Comparison of ENCODE assay signal across 2 cellular contexts in genomic region chr6:21556968-21557721, GRCh38.
TF ChIP-seq lines count a peak whose summit lies in the region.

No MANE protein-coding gene starts in this region.

TF ChIP-seq in liver, 16 proteins besides CTCF, POLR2A, EP300 and RAD21 (continued from another document):
- TF ChIP-seq RXRA (IDR thresholded peaks at IDR 0.05) = peak in 1 of 2 donors; percentile 48
- TF ChIP-seq TAF1 (conservative IDR thresholded peaks at IDR 0.05) = no peak
- TF ChIP-seq FOXA1 (IDR thresholded peaks at IDR 0.05) = no peak
- TF ChIP-seq REST (IDR thresholded peaks at IDR 0.05) = no peak
- no peak for TF ChIP-seq ZBTB33 (IDR thresholded peaks at IDR 0.05)
- TF ChIP-seq JUND (IDR thresholded peaks at IDR 0.05) = peak in 1 of 2 donors; percentile 59
- no peak for TF ChIP-seq MAX (IDR thresholded peaks at IDR 0.05)
- TF ChIP-seq HNF4G (IDR thresholded peaks at IDR 0.05) = no peak
- no peak for TF ChIP-seq NR2F2 (IDR thresholded peaks at IDR 0.05)
- no peak for TF ChIP-seq GABPA (IDR thresholded peaks at IDR 0.05 in 1 of 2, conservative IDR thresholded peaks at IDR 0.05 in 1 of 2)
- no peak for TF ChIP-seq YY1 (IDR thresholded peaks at IDR 0.05)

TF ChIP-seq in HepG2, 621 proteins besides CTCF, POLR2A, EP300 and RAD21 (continued from another document):
- TF ChIP-seq ZNF407 (CRISPR knock-in tag; IDR thresholded peaks at IDR 0.05; ENCODE audit: not compliant biosample characterization) (no peak), PRDM15 (CRISPR knock-in tag; IDR thresholded peaks at IDR 0.05) (no peak), CEBPZ (IDR thresholded peaks at IDR 0.05; ENCODE audit: low read length) (no peak), ZSCAN12 (CRISPR knock-in tag; IDR thresholded peaks at IDR 0.05) (no peak), GRHL1 (CRISPR knock-in tag; conservative IDR thresholded peaks at IDR 0.05) (no peak), RFXAP (CRISPR knock-in tag; IDR thresholded peaks at IDR 0.05; ENCODE audit: borderline replicate concordance) (no peak), FOXK2 (IDR thresholded peaks at IDR 0.05) (no peak), IKZF5 (CRISPR knock-in tag; IDR thresholded peaks at IDR 0.05) (no peak), TCF7L2 (IDR thresholded peaks at IDR 0.05; ENCODE audit: low read depth, low read length) (no peak), ZNF510 (CRISPR knock-in tag; IDR thresholded peaks at IDR 0.05; ENCODE audit: low read depth) (no peak), ZNF503 (CRISPR knock-in tag; IDR thresholded peaks at IDR 0.05) (no peak), ZNF746 (CRISPR knock-in tag; IDR thresholded peaks at IDR 0.05) (no peak), ZNF770 (CRISPR knock-in tag; IDR thresholded peaks at IDR 0.05) (no peak), KMT2B (CRISPR knock-in tag; IDR thresholded peaks at IDR 0.05) (no peak), EEA1 (CRISPR knock-in tag; IDR thresholded peaks at IDR 0.05; ENCODE audit: borderline replicate concordance) (no peak), PHF8 (CRISPR knock-in tag; IDR thresholded peaks at IDR 0.05) (no peak), KDM5B (CRISPR knock-in tag; IDR thresholded peaks at IDR 0.05; ENCODE audit: borderline replicate concordance) (no peak), TBL1XR1 (IDR thresholded peaks at IDR 0.05; ENCODE audit: borderline replicate concordance, low read length, partially characterized antibody) (no peak)
